Comparison of ENCODE assay signal across 23 cellular contexts in the genomic region with DNA sequence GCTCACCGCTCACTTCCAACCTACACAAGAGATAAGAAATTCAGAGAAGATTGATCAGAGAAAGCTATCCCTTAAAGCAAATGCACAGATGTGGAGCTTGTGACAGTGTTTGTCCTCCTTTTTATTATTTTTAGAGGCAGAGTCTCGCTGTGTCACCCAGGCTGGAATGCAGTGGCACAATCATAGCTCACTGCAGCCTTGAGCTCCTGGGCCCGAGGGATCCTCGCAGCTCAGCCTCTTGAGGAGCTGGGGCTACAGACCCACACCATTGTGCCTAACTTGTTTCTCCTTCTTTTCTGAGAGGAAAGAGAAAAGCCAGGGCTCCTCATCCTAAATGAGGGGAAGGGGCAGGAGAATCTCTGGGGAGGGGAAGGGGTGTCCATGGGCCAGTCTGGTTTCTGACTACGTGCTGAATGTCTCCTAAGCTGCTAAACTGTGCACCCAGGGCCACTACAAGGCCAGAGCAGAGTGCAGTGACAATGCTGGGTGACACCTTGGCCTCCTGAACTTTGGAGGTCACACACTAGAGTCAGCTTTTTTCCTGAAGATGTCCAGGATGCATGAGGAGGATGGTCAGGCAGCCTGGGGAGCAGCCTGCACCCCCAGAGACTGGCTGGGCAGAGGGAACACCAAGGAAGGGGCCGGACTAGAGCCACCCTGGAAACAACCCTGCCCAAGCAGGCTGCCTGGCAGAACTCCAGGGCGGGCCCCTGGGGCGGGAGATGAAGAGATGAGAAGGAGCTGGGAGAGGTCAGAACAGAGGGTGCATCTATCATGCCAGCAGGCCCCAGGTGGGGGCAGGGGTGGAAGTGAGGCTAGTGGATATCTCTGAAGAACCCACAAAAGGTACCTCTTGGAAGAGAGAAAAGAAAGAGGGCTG. TPM values are rescaled to one million over a fixed set of nuclear protein-coding genes. Genes with fewer than 3 reads are reported as not detected.
A peak's percentile ranks its signal among the peaks of the same experiment; 100 is the strongest.
DNase-seq lines count a peak whose midpoint lies in the region; ATAC-seq and TF ChIP-seq lines count a peak whose summit lies in the region.
"Had no signal": no experiment of that assay in that cellular context is flagged by ENCODE, and none has a peak within 500 bp of the region (broad histone marks: within the 10 kb centered on the region; RNA-seq: fewer than 3 reads in every experiment).

No MANE protein-coding gene starts in this region.

- H3K27me3 Mint-ChIP-seq in endothelial cell (ENCODE audit: unreplicated experiment) = peaks cover 4% of the 10 kb centered on the region

- no peak overlapping the region for H2BK5ac ChIP-seq in neuronal stem cell (ENCODE audit: low read length)

- no peak overlapping the region for H4K8ac ChIP-seq in neuronal stem cell (ENCODE audit: low read depth, low read length)

- peak overlapping the region; percentile 42 for H3K27ac Mint-ChIP-seq in endothelial cell (ENCODE audit: unreplicated experiment)
- H3K27ac Mint-ChIP-seq: CD4-positive, alpha-beta T cell had no signal

- no peaks in the 10 kb centered on the region; the same call in 1 of the 2 replicates for H3K9me3 ChIP-seq in BE2C
- peaks cover 3 to 4% of the 10 kb centered on the region in 2 donors for H3K9me3 ChIP-seq in neuronal stem cell (replicated peaks in 1 of 2; ENCODE audit: control insufficient read depth in 2 of 2, insufficient read depth in 1 of 2, low read depth in 1 of 2, low read length in 2 of 2)

- H3K4me1 ChIP-seq in BE2C (peaks cover 8% of the 10 kb centered on the region; the same call in 1 of the 2 replicates), neuronal stem cell (ENCODE audit: control insufficient read depth in 2 of 2, insufficient read depth in 1 of 2, low read depth in 1 of 2, low read length in 2 of 2) (no peaks in the 10 kb centered on the region)
- H3K4me1 ChIP-seq: Caco-2 had no signal

- H3K18ac ChIP-seq in neuronal stem cell (ENCODE audit: low read length) = no peak overlapping the region

- no peak overlapping the region for H2AK5ac ChIP-seq in neuronal stem cell (ENCODE audit: low read depth, low read length)

- peaks cover 3% of the 10 kb centered on the region for H3K36me3 Mint-ChIP-seq in endothelial cell (ENCODE audit: low read depth, unreplicated experiment)

- no peak overlapping the region for H3K14ac ChIP-seq in neuronal stem cell (ENCODE audit: low read length)

- no peak for TF ChIP-seq CTCF in BE2C (IDR thresholded peaks at IDR 0.05; ENCODE audit: low read depth, low read length)
- no peak for TF ChIP-seq CTCF in endothelial cell (IDR thresholded peaks at IDR 0.05; ENCODE audit: unreplicated experiment)

- no CpG with 5 or more reads among the region's 8 CpGs for WGBS in neuronal stem cell (ENCODE audit: extremely low coverage in 2 of 2, insufficient read length in 2 of 2, insufficient replicate concordance in 1 of 2), 2 donors

- no peak overlapping the region for H3K4me3 ChIP-seq in BE2C (ENCODE audit: low read depth, low read length)
- H3K4me3 ChIP-seq in neuronal stem cell (ENCODE audit: low read length in 2 of 2) = no peak overlapping the region
- H3K4me3 ChIP-seq: GM12878, PC-9, SK-N-MC had no signal

- no peak for ATAC-seq in HG03342 (IDR thresholded peaks at IDR 0.05; ENCODE audit: unreplicated experiment)
- ATAC-seq: GM12878 had no signal

- no peaks in the 10 kb centered on the region; the same call in 1 of the 2 replicates for H3K27me3 ChIP-seq in BE2C
- H3K27me3 ChIP-seq in neuronal stem cell (ENCODE audit: control insufficient read depth in 3 of 3, insufficient read depth in 3 of 3, low read depth in 1 of 3, low read length in 3 of 3) = peaks cover 0 to 6% (median 2%) of the 10 kb centered on the region in 3 experiments

- peak; percentile 39 for DNase-seq in BE2C
- DNase-seq in HUDEP-2 (lab: John Stamatoyannopoulos, UW; ENCODE audit: unreplicated experiment in 76 of 76) = peak in 70 of 76 experiments; percentile 2 to 78 (median 46)
- DNase-seq in endothelial cell (ENCODE audit: low spot score) = no peak
- no peak for DNase-seq in neuronal stem cell (ENCODE audit: low spot score)
- no peak for DNase-seq in CD1c-positive myeloid dendritic cell (ENCODE audit: extremely low spot score)
- DNase-seq in NCI-H345 (lab: John Stamatoyannopoulos, UW) = no peak
- DNase-seq in COR-L47 (lab: John Stamatoyannopoulos, UW) = no peak
- DNase-seq: Caco-2; CD4-positive, alpha-beta T cell; DND-41; H7; KBM-7; NCI-H1092 treated with DMSO at 0.1 percent for 48 hours; NCI-H1436 treated with DMSO at 0.1 percent for 48 hours; NCI-H2029 treated with DMSO at 0.1 percent for 48 hours; NCI-H524 treated with DMSO at 0.1 percent for 48 hours; SHP77 treated with DMSO at 0.1 percent for 48 hours had no signal

- no peak overlapping the region for H2BK12ac ChIP-seq in neuronal stem cell (ENCODE audit: low read length)

- no peak overlapping the region for H3K4me3 Mint-ChIP-seq in endothelial cell (ENCODE audit: unreplicated experiment)
- H3K4me3 Mint-ChIP-seq: CD4-positive, alpha-beta T cell had no signal

- peaks cover 5% of the 10 kb centered on the region for H3K9me3 Mint-ChIP-seq in endothelial cell (ENCODE audit: unreplicated experiment)

- no peak overlapping the region for H4K91ac ChIP-seq in neuronal stem cell (ENCODE audit: low read depth, low read length, poor library complexity)

- no peak overlapping the region for H3K4me2 ChIP-seq in neuronal stem cell (ENCODE audit: insufficient read depth, low read length, poor library complexity, severe bottlenecking)

- H2BK120ac ChIP-seq in neuronal stem cell (ENCODE audit: low read depth, low read length) = no peak overlapping the region

- no peaks in the 10 kb centered on the region for H3K79me1 ChIP-seq in neuronal stem cell (ENCODE audit: low read depth, low read length)

- H3K4me1 Mint-ChIP-seq in endothelial cell (ENCODE audit: unreplicated experiment) = no peaks in the 10 kb centered on the region

- no peak overlapping the region for H3K23ac ChIP-seq in neuronal stem cell (ENCODE audit: low read depth, low read length, poor library complexity)

- H3K4ac ChIP-seq in neuronal stem cell (ENCODE audit: low read length) = no peak overlapping the region

- H3K36me3 ChIP-seq in BE2C (no peaks in the 10 kb centered on the region), neuronal stem cell (replicated peaks in 1 of 2; ENCODE audit: control insufficient read depth in 2 of 2, insufficient read depth in 2 of 2, low read length in 2 of 2) (no peaks in the 10 kb centered on the region)

- H2BK15ac ChIP-seq in neuronal stem cell (ENCODE audit: low read length) = peak overlapping the region; percentile 25

- no peak overlapping the region for H2AFZ ChIP-seq in neuronal stem cell (ENCODE audit: low read length)
- H2AFZ ChIP-seq: PC-9 had no signal

- no peak overlapping the region for H3K27ac ChIP-seq in neuronal stem cell (replicated peaks; ENCODE audit: low read length)
- H3K27ac ChIP-seq: RWPE1, SK-N-MC had no signal

- no peak overlapping the region for H3K9ac ChIP-seq in neuronal stem cell (ENCODE audit: low read depth, low read length, poor library complexity)

RNA-seq across cellular contexts. Expression of gene PROM1, which starts 55.5 kb away (rescaled TPM):
- polyA plus RNA-seq in BE2C (2012; ENCODE audit: insufficient read depth, insufficient read length, low read depth) = 0.79 TPM
- total RNA-seq in endothelial cell (ENCODE audit: unreplicated experiment) = 12.2 TPM
- polyA plus RNA-seq in neuronal stem cell (2013, experiment 1 of 2) = 37.3 TPM
- 35.7 TPM for polyA plus RNA-seq in neuronal stem cell (2013, experiment 2 of 2)
- total RNA-seq: CD4-positive, alpha-beta T cell; PC-9 had no signal
- polyA plus RNA-seq: BJ had no signal

Comparison
In these comparisons a context has a peak if more than half of its experiments do, and no peak if none do; other contexts are left out.
1. DNase-seq: peak in BE2C (single experiment) and HUDEP-2 (70 of 76); none in endothelial cell (single experiment), neuronal stem cell (single experiment), CD1c-positive myeloid dendritic cell (single experiment), NCI-H345 (single experiment) and COR-L47 (single experiment).